2 cellular contexts compared by ENCODE assay signal in the genomic region with DNA sequence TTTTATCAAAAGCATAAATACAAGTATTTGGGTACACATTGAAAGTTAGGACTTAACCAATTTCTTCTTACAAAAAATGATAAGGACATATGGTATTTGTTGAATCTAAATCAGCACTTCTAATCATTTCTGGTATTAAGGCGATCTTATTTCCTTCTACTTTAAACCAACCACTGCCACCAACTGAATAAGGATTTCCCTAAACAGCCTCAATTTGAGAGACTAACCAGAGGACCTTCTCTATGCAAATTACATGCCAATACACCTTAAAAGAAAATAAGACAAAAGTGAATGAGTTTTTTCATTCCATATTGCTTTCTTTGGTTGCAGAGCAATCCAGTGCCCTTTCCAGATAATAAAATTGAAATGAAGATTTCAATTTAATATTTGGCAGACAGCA.
TF ChIP-seq lines count a peak whose summit lies in the region.

No MANE protein-coding gene starts in this region.

TF ChIP-seq in HepG2, 621 proteins besides CTCF, POLR2A, EP300 and RAD21:
- TF ChIP-seq ZNF550 (CRISPR knock-in tag; IDR thresholded peaks at IDR 0.05; ENCODE audit: borderline replicate concordance) (no peak), ZNF646 (CRISPR knock-in tag; IDR thresholded peaks at IDR 0.05) (no peak)

TF ChIP-seq in endothelial cell of umbilical vein, 7 proteins besides CTCF, POLR2A, EP300 and RAD21:
- TF ChIP-seq POLR2AphosphoS5 (IDR thresholded peaks at IDR 0.05; ENCODE audit: insufficient read depth, low read depth, low read length), result no peak
- TF ChIP-seq EZH2 (IDR thresholded peaks at IDR 0.05; ENCODE audit: borderline replicate concordance, low read depth, low read length, severe bottlenecking), result no peak
- no peak for TF ChIP-seq GATA2 (IDR thresholded peaks at IDR 0.05; ENCODE audit: insufficient read depth, insufficient read length, low read depth, low read length)
- TF ChIP-seq, protein P1, sequence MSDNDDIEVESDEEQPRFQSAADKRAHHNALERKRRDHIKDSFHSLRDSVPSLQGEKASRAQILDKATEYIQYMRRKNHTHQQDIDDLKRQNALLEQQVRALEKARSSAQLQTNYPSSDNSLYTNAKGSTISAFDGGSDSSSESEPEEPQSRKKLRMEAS (IDR thresholded peaks at IDR 0.05; ENCODE audit: insufficient read depth, insufficient read length), result no peak
- no peak for TF ChIP-seq FOS (IDR thresholded peaks at IDR 0.05; ENCODE audit: borderline replicate concordance, insufficient read depth, low read length)
- no peak for TF ChIP-seq JUN (IDR thresholded peaks at IDR 0.05; ENCODE audit: borderline replicate concordance, insufficient read depth, insufficient read length, low read depth)
- no peak for TF ChIP-seq MYC (IDR thresholded peaks at IDR 0.05; ENCODE audit: low read depth, low read length)
TF ChIP-seq in endothelial cell of umbilical vein: peak in this region for 0.
